In the genomic region with DNA sequence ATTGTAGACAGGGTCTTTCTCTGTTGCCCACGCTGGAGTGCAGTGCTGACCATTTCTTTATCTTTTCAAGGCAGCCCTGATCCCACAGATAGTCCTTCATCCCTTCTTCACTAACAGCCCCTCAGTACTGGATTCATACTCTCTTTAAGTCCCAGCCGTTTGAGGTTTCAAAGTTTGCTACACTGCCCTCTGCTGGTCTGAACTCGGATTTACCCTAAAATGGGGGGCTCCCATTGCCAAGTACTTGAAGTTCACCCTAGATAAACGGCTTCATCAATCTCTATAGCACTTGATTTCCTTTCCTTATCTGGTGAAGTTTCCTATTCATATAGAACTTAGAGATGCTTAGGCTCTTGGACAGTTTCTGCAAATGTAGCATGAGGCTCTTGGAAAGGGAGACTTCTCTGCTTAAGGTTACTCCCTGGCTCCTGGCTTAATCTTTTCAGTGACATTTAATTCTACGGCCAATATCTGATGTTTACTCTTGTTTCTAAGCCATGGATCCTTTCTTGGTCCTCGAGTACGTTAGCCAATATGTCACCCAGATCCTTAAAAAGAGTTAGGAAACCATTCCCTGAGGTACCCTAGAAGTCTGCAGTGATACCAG, we compare ENCODE assay signal across 8 cellular contexts.
DNase-seq lines count a peak whose midpoint lies in the region; ATAC-seq lines count a peak whose summit lies in the region.

No MANE protein-coding gene starts in this region.

- peak; percentile 64 for ATAC-seq in GM21390 (IDR thresholded peaks at IDR 0.05; ENCODE audit: unreplicated experiment)

- DNase-seq in COLO668 (lab: John Stamatoyannopoulos, UW; ENCODE audit: unreplicated experiment) (peak; percentile 28), NCI-H1417 (lab: John Stamatoyannopoulos, UW) (peak; percentile 41 to 78 (median 70)), T1000 (lab: John Stamatoyannopoulos, UW) (peak; percentile 45), astrocyte of the hippocampus (ENCODE audit: low read depth, low spot score) (peak; percentile 73), kidney glomerular epithelial cell (lab: John Stamatoyannopoulos, UW) (peak; percentile 32), cortex of kidney (lab: John Stamatoyannopoulos, UW) (no peak)
- DNase-seq in stimulated activated CD4-positive, alpha-beta T cell treated with anti-CD3 and anti-CD28 coated beads, TNF-alpha, amount 100 ng/mL, for 48 hours (ENCODE audit: low read depth in 3 of 3), result peak; percentile 36 to 49 (median 37)
